Comparison of ENCODE assay signal across 1 cellular context in genomic region chr18:9068346-9068745, GRCh38.
TF ChIP-seq lines count a peak whose summit lies in the region.

No MANE protein-coding gene starts in this region.

TF ChIP-seq in HCT116, 20 proteins besides CTCF, POLR2A, EP300 and RAD21 (continued from another document):
- TF ChIP-seq, protein P1, sequence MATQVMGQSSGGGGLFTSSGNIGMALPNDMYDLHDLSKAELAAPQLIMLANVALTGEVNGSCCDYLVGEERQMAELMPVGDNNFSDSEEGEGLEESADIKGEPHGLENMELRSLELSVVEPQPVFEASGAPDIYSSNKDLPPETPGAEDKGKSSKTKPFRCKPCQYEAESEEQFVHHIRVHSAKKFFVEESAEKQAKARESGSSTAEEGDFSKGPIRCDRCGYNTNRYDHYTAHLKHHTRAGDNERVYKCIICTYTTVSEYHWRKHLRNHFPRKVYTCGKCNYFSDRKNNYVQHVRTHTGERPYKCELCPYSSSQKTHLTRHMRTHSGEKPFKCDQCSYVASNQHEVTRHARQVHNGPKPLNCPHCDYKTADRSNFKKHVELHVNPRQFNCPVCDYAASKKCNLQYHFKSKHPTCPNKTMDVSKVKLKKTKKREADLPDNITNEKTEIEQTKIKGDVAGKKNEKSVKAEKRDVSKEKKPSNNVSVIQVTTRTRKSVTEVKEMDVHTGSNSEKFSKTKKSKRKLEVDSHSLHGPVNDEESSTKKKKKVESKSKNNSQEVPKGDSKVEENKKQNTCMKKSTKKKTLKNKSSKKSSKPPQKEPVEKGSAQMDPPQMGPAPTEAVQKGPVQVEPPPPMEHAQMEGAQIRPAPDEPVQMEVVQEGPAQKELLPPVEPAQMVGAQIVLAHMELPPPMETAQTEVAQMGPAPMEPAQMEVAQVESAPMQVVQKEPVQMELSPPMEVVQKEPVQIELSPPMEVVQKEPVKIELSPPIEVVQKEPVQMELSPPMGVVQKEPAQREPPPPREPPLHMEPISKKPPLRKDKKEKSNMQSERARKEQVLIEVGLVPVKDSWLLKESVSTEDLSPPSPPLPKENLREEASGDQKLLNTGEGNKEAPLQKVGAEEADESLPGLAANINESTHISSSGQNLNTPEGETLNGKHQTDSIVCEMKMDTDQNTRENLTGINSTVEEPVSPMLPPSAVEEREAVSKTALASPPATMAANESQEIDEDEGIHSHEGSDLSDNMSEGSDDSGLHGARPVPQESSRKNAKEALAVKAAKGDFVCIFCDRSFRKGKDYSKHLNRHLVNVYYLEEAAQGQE (IDR thresholded peaks at IDR 0.05; ENCODE audit: low read depth) = no peak
- TF ChIP-seq FOSL1 (IDR thresholded peaks at IDR 0.05; ENCODE audit: low read depth) (no peak), EZH2phosphoT487 (IDR thresholded peaks at IDR 0.05; ENCODE audit: borderline replicate concordance) (no peak), SP1 (IDR thresholded peaks at IDR 0.05; ENCODE audit: low read depth) (no peak), MAX (IDR thresholded peaks at IDR 0.05) (no peak), ZFX (IDR thresholded peaks at IDR 0.05) (no peak), CBX3 (IDR thresholded peaks at IDR 0.05; ENCODE audit: low read depth) (no peak), EGR1 (IDR thresholded peaks at IDR 0.05; ENCODE audit: low read depth) (no peak), ZBTB33 (IDR thresholded peaks at IDR 0.05; ENCODE audit: extremely low read depth, insufficient replicate concordance, low read length) (no peak), SRF (IDR thresholded peaks at IDR 0.05; ENCODE audit: low read depth) (no peak)
TF ChIP-seq in HCT116: peak in this region for 0.
